Comparison of ENCODE assay signal across 1 cellular context in the genomic region with DNA sequence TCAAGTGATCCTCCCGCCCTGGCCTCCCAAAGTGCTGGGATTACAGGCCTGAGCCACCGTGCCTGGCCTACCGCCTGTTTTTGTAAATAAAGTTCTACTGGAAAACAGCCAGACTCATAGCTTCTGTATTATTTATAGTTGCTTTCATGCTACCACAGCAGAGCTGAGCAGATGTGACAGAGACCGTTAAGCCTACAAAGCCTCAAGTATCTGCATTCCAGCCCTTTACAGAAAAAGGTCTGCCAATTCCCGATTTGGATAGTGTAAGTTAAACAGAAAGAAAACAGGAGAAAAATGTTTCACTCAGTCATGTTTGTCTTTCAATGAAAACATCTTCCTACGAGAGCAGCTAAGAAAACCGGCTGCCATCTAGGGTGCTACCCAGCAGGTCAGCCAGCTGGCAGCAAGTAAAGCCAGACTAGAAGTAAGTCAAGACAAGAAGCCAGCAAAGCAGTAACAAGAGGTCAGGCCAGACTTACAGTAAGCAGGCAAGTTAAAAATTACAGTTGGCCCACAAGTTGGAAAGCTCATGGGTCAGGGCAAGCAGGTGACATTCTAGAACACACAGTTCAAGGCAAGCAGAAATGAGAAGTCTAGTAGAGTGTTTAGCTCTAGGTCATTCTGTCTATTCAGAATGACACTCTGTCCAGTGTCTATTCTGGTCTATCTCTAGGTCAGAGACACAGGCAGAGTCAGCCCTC.
A peak's percentile ranks its signal among the peaks of the same experiment; 100 is the strongest.
TF ChIP-seq lines count a peak whose summit lies in the region.

No MANE protein-coding gene starts in this region.

TF ChIP-seq in liver, 16 proteins besides CTCF, POLR2A, EP300 and RAD21:
- TF ChIP-seq RXRA (IDR thresholded peaks at IDR 0.05) (peak in 1 of 2 donors; percentile 11), YY1 (IDR thresholded peaks at IDR 0.05) (no peak), NR2F2 (IDR thresholded peaks at IDR 0.05) (peak; percentile 83)
- TF ChIP-seq, protein P1, sequence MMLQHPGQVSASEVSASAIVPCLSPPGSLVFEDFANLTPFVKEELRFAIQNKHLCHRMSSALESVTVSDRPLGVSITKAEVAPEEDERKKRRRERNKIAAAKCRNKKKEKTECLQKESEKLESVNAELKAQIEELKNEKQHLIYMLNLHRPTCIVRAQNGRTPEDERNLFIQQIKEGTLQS (IDR thresholded peaks at IDR 0.05): no peak
- TF ChIP-seq, protein P2, sequence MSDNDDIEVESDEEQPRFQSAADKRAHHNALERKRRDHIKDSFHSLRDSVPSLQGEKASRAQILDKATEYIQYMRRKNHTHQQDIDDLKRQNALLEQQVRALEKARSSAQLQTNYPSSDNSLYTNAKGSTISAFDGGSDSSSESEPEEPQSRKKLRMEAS (IDR thresholded peaks at IDR 0.05): no peak
